8 cellular contexts compared by ENCODE assay signal in genomic region chr15:31338318-31338878, GRCh38. TPM values are rescaled to one million over a fixed set of nuclear protein-coding genes. Genes with fewer than 3 reads are reported as not detected.
DNase-seq lines count a peak whose midpoint lies in the region; ATAC-seq, FAIRE-seq and TF ChIP-seq lines count a peak whose summit lies in the region.

No MANE protein-coding gene starts in this region.

- no peak for FAIRE-seq in H54 (lab: Jason Lieb, UNC)

- TF ChIP-seq POLR2A in prostate gland (IDR thresholded peaks at IDR 0.05) (no peak), H54 (IDR thresholded peaks at IDR 0.05; ENCODE audit: low read depth, low read length) (no peak)

- CTCF ChIA-PET in GM10248 (lab: Yijun Ruan, JAX): interaction anchor here (0.7 to 1.5 kb wide), 7 partner anchors 10 to 150 kb away, joined by 3 to 4 read pairs (median 3); no protein-coding TSS in a partner anchor

- H3K27ac ChIP-seq in prostate gland: peak overlapping the region; percentile 69 to 74

- H3K4me3 ChIP-seq in prostate gland: no peak overlapping the region

- H3K27me3 ChIP-seq in prostate gland (replicated peaks; ENCODE audit: insufficient read depth): no peaks in the 10 kb centered on the region

- no peaks in the 10 kb centered on the region for H3K36me3 Mint-ChIP-seq in endothelial cell (ENCODE audit: low read depth, unreplicated experiment)

- H3K4me3 Mint-ChIP-seq in endothelial cell (ENCODE audit: unreplicated experiment): no peak overlapping the region

- H3K36me3 ChIP-seq in prostate gland: no peaks in the 10 kb centered on the region

- peaks cover 5% of the 10 kb centered on the region for H3K27me3 Mint-ChIP-seq in endothelial cell (ENCODE audit: unreplicated experiment)

- peaks cover 47% of the 10 kb centered on the region for H3K4me1 ChIP-seq in prostate gland (replicated peaks)

- DNase-seq in GM10248 (ENCODE audit: extremely low spot score): peak; percentile 47
- DNase-seq in NCI-H446 treated with DMSO at 0.1 percent for 48 hours (lab: John Stamatoyannopoulos, UW): peak; percentile 29
- no peak for DNase-seq in endothelial cell (ENCODE audit: low spot score)
- DNase-seq in prostate gland (ENCODE audit: low spot score): no peak
- no peak for DNase-seq in activated gamma-delta T cell (lab: John Stamatoyannopoulos, UW)
- DNase-seq in H54 (ENCODE audit: insufficient read length, low spot score): no peak
- no peak for DNase-seq in NCI-H146 treated with DMSO at 0.1 percent for 48 hours (lab: John Stamatoyannopoulos, UW; ENCODE audit: unreplicated experiment)

- no peak for TF ChIP-seq CTCF in GM10248 (IDR thresholded peaks at IDR 0.05; ENCODE audit: control extremely low read depth, extremely low read depth, low read depth, missing control alignments)
- TF ChIP-seq CTCF in endothelial cell (IDR thresholded peaks at IDR 0.05; ENCODE audit: unreplicated experiment): no peak
- TF ChIP-seq CTCF in prostate gland (IDR thresholded peaks at IDR 0.05): no peak

- no peaks in the 10 kb centered on the region for H3K9me3 ChIP-seq in prostate gland

- 17% methylated on average over 6 of the region's 9 CpGs for WGBS in prostate gland

- peak overlapping the region; percentile 71 for H3K27ac Mint-ChIP-seq in endothelial cell (ENCODE audit: unreplicated experiment)

- H3K9me3 Mint-ChIP-seq in endothelial cell (ENCODE audit: unreplicated experiment): no peaks in the 10 kb centered on the region

- peak; percentile 42 for ATAC-seq in GM21619 (IDR thresholded peaks at IDR 0.05; ENCODE audit: unreplicated experiment)

- peaks cover 29% of the 10 kb centered on the region for H3K4me1 Mint-ChIP-seq in endothelial cell (ENCODE audit: unreplicated experiment)

- POLR2A ChIA-PET in GM10248 (lab: Yijun Ruan, JAX): no interaction called here

- intact Hi-C loops in prostate gland (cut with DNase I): no loop called here

RNA-seq across cellular contexts. Expression of gene KLF13, which starts 11.8 kb away (rescaled TPM):
- total RNA-seq in endothelial cell (ENCODE audit: unreplicated experiment): 45.1 TPM
- total RNA-seq in prostate gland: 10 to 100 TPM; 16.6 to 56.5 TPM

Comparison
In these comparisons a context has a peak if more than half of its experiments do, and no peak if none do; other contexts are left out.
1. DNase-seq: peak in GM10248 (single experiment) and NCI-H446 treated with DMSO at 0.1 percent for 48 hours (single experiment); none in endothelial cell (single experiment), prostate gland (single experiment), activated gamma-delta T cell (single experiment), H54 (single experiment) and NCI-H146 treated with DMSO at 0.1 percent for 48 hours (single experiment).